9 cellular contexts compared by ENCODE assay signal in genomic region chr1:64006276-64007051, GRCh38.
DNase-seq lines count a peak whose midpoint lies in the region; ATAC-seq lines count a peak whose summit lies in the region.
"Had no signal": no experiment of that assay in that cellular context is flagged by ENCODE, and none has a peak within 500 bp of the region (broad histone marks: within the 10 kb centered on the region; RNA-seq: fewer than 3 reads in every experiment).

No MANE protein-coding gene starts in this region.

- peaks cover 2% of the 10 kb centered on the region for H3K9me3 Mint-ChIP-seq in activated CD4-positive, alpha-beta T cell treated with anti-CD3 and anti-CD28 coated beads for 36 hours (ENCODE audit: low read depth)
- no peaks in the 10 kb centered on the region for H3K9me3 Mint-ChIP-seq in stimulated activated effector memory CD8-positive, alpha-beta T cell treated with anti-CD3 and anti-CD28 coated beads, Interleukin-12 subunit alpha, Interleukin-12 subunit beta, amount 100 ng/mL, for 72 hours

- H3K4me3 Mint-ChIP-seq in activated CD4-positive, alpha-beta T cell treated with anti-CD3 and anti-CD28 coated beads for 36 hours = no peak overlapping the region
- no peak overlapping the region for H3K4me3 Mint-ChIP-seq in stimulated activated effector memory CD8-positive, alpha-beta T cell treated with anti-CD3 and anti-CD28 coated beads, Interleukin-12 subunit alpha, Interleukin-12 subunit beta, amount 100 ng/mL, for 72 hours
- H3K4me3 Mint-ChIP-seq: CD4-positive, CD25-positive, alpha-beta regulatory T cell had no signal

- ATAC-seq in activated CD4-positive, alpha-beta T cell treated with anti-CD3 and anti-CD28 coated beads for 36 hours = peak; percentile 94
- peak; percentile 58 for ATAC-seq in stimulated activated effector memory CD8-positive, alpha-beta T cell treated with anti-CD3 and anti-CD28 coated beads, Interleukin-12 subunit alpha, Interleukin-12 subunit beta, amount 100 ng/mL, for 72 hours
- ATAC-seq in HG03135 (IDR thresholded peaks at IDR 0.05; ENCODE audit: unreplicated experiment) = no peak
- ATAC-seq in HG02840 (IDR thresholded peaks at IDR 0.05; ENCODE audit: low FRiP score, unreplicated experiment) = no peak

- H3K27ac Mint-ChIP-seq in activated CD4-positive, alpha-beta T cell treated with anti-CD3 and anti-CD28 coated beads for 36 hours = peak overlapping the region; percentile 48
- no peak overlapping the region for H3K27ac Mint-ChIP-seq in stimulated activated effector memory CD8-positive, alpha-beta T cell treated with anti-CD3 and anti-CD28 coated beads, Interleukin-12 subunit alpha, Interleukin-12 subunit beta, amount 100 ng/mL, for 72 hours
- H3K27ac Mint-ChIP-seq: CD4-positive, CD25-positive, alpha-beta regulatory T cell had no signal

- H3K36me3 Mint-ChIP-seq in activated CD4-positive, alpha-beta T cell treated with anti-CD3 and anti-CD28 coated beads for 36 hours (ENCODE audit: low read depth) = no peaks in the 10 kb centered on the region
- H3K36me3 Mint-ChIP-seq in stimulated activated effector memory CD8-positive, alpha-beta T cell treated with anti-CD3 and anti-CD28 coated beads, Interleukin-12 subunit alpha, Interleukin-12 subunit beta, amount 100 ng/mL, for 72 hours = no peaks in the 10 kb centered on the region
- H3K36me3 Mint-ChIP-seq: CD4-positive, CD25-positive, alpha-beta regulatory T cell had no signal

- DNase-seq in activated CD4-positive, alpha-beta T cell treated with anti-CD3 and anti-CD28 coated beads for 36 hours = peak; percentile 26
- DNase-seq in activated CD4-positive, alpha-beta T cell treated with anti-CD3 and anti-CD28 coated beads, Interleukin-2, amount 50 U/mL, for 48 hours = no peak
- DNase-seq in RPMI8226 = peak; percentile 77
- DNase-seq in glomerular endothelial cell (ENCODE audit: extremely low read depth, low read depth, low spot score) = peak; percentile 82
- no peak for DNase-seq in stimulated activated effector memory CD8-positive, alpha-beta T cell treated with anti-CD3 and anti-CD28 coated beads, Interleukin-12 subunit alpha, Interleukin-12 subunit beta, amount 100 ng/mL, for 72 hours (ENCODE audit: low spot score in 2 of 2)
- no peak for DNase-seq in NCI-H446 treated with DMSO at 0.1 percent for 48 hours (lab: John Stamatoyannopoulos, UW)

- CTCF ChIA-PET in activated CD4-positive, alpha-beta T cell treated with anti-CD3 and anti-CD28 coated beads for 36 hours (lab: Charles Lee) = interaction anchor here (1.0 kb wide), 1 partner anchor 14 kb away, joined by 3 read pairs; no protein-coding TSS in a partner anchor

- POLR2A ChIA-PET in activated CD4-positive, alpha-beta T cell treated with anti-CD3 and anti-CD28 coated beads for 36 hours (lab: Charles Lee) = no interaction called here

- H3K27me3 Mint-ChIP-seq in activated CD4-positive, alpha-beta T cell treated with anti-CD3 and anti-CD28 coated beads for 36 hours = no peaks in the 10 kb centered on the region
- H3K27me3 Mint-ChIP-seq: CD4-positive, CD25-positive, alpha-beta regulatory T cell had no signal

- peaks cover 6% of the 10 kb centered on the region for H3K4me1 Mint-ChIP-seq in activated CD4-positive, alpha-beta T cell treated with anti-CD3 and anti-CD28 coated beads for 36 hours
- no peaks in the 10 kb centered on the region for H3K4me1 Mint-ChIP-seq in stimulated activated effector memory CD8-positive, alpha-beta T cell treated with anti-CD3 and anti-CD28 coated beads, Interleukin-12 subunit alpha, Interleukin-12 subunit beta, amount 100 ng/mL, for 72 hours
- H3K4me1 Mint-ChIP-seq: CD4-positive, CD25-positive, alpha-beta regulatory T cell had no signal

- intact Hi-C loops in activated CD4-positive, alpha-beta T cell treated with anti-CD3 and anti-CD28 coated beads for 36 hours (cut with DNase I, micrococcal nuclease) = no loop called here

Comparison
In these comparisons a context has a peak if more than half of its experiments do, and no peak if none do; other contexts are left out.
1. DNase-seq: peak in activated CD4-positive, alpha-beta T cell treated with anti-CD3 and anti-CD28 coated beads for 36 hours (single experiment), RPMI8226 (single experiment) and glomerular endothelial cell (single experiment); none in activated CD4-positive, alpha-beta T cell treated with anti-CD3 and anti-CD28 coated beads, Interleukin-2, amount 50 U/mL, for 48 hours (0 of 2), stimulated activated effector memory CD8-positive, alpha-beta T cell treated with anti-CD3 and anti-CD28 coated beads, Interleukin-12 subunit alpha, Interleukin-12 subunit beta, amount 100 ng/mL, for 72 hours (0 of 2) and NCI-H446 treated with DMSO at 0.1 percent for 48 hours (single experiment).
2. ATAC-seq: peak in activated CD4-positive, alpha-beta T cell treated with anti-CD3 and anti-CD28 coated beads for 36 hours (single experiment) and stimulated activated effector memory CD8-positive, alpha-beta T cell treated with anti-CD3 and anti-CD28 coated beads, Interleukin-12 subunit alpha, Interleukin-12 subunit beta, amount 100 ng/mL, for 72 hours (single experiment); none in HG03135 (single experiment) and HG02840 (single experiment).